17 cellular contexts compared by ENCODE assay signal in the genomic region with DNA sequence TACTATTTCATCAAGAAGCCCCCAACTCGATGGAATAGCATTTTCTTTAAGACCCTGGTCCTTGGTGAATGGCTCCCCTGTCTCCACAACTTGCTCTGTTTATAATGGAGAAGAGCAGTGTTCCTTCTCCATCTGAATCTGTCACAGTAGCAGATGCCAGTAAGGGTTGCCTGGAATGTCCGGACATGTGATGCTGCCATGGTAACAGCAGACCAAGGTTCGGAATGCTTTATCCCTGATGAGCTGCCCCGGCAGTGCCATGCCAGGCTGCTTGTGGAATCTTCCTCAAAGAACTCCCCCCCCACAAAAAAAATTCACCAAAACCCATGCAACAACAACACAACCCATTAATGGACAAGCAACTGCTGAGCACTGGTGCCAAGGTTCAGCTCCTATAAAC.
"Had no signal": no experiment of that assay in that cellular context is flagged by ENCODE, and none has a peak within 500 bp of the region (broad histone marks: within the 10 kb centered on the region; RNA-seq: fewer than 3 reads in every experiment).

No MANE protein-coding gene starts in this region.

- H3K27ac ChIP-seq: gastroesophageal sphincter, heart right ventricle, skin epidermis had no signal

- H3K9me3 ChIP-seq: gastroesophageal sphincter, heart right ventricle, mucosa of descending colon had no signal

- H3K4me1 Mint-ChIP-seq: activated CD4-positive, alpha-beta memory T cell treated with anti-CD3 and anti-CD28 coated beads, Interleukin-2, amount 10 ng/mL, durations not matched to agents 7 days and 5 days; stimulated activated naive CD8-positive, alpha-beta T cell treated with anti-CD3 and anti-CD28 coated beads, Interleukin-15, amount 100 ng/mL, for 72 hours had no signal

- H3K36me3 Mint-ChIP-seq: natural killer cell, type B pancreatic cell had no signal

- DNase-seq: activated CD4-positive, alpha-beta memory T cell treated with anti-CD3 and anti-CD28 coated beads, Interleukin-2, amount 10 ng/mL, durations not matched to agents 7 days and 5 days; activated CD4-positive, alpha-beta T cell treated with anti-CD3 and anti-CD28 coated beads for 4 hours; activated effector memory CD4-positive, alpha-beta T cell treated with Interleukin-2 at 50 U/mL for 16 hours; activated naive CD4-positive, alpha-beta T cell treated with anti-CD3 and anti-CD28 coated beads, Interleukin-2, amount 50 U/mL, for 16 hours; activated T-cell treated with anti-CD3 and anti-CD28 coated beads, Interleukin-2, amount 50 U/mL, for 24 hours; central memory CD4-positive, alpha-beta T cell; effector memory CD8-positive, alpha-beta T cell; heart right ventricle; mucosa of descending colon; natural killer cell; occipital lobe; stimulated activated naive CD8-positive, alpha-beta T cell treated with anti-CD3 and anti-CD28 coated beads, Interleukin-15, amount 100 ng/mL, for 72 hours; T-helper 2 cell had no signal

- H3K27me3 ChIP-seq: gastroesophageal sphincter, heart right ventricle had no signal

- H3K27me3 Mint-ChIP-seq: activated CD4-positive, alpha-beta memory T cell treated with anti-CD3 and anti-CD28 coated beads, Interleukin-2, amount 10 ng/mL, durations not matched to agents 7 days and 5 days; activated T-cell treated with anti-CD3 and anti-CD28 coated beads, Interleukin-2, amount 50 U/mL, for 24 hours; effector memory CD8-positive, alpha-beta T cell; stimulated activated naive CD8-positive, alpha-beta T cell treated with anti-CD3 and anti-CD28 coated beads, Interleukin-15, amount 100 ng/mL, for 72 hours; type B pancreatic cell had no signal

- H3K36me3 ChIP-seq: gastroesophageal sphincter, heart right ventricle had no signal

- H3K9me3 Mint-ChIP-seq: activated CD4-positive, alpha-beta memory T cell treated with anti-CD3 and anti-CD28 coated beads, Interleukin-2, amount 10 ng/mL, durations not matched to agents 7 days and 5 days; activated T-cell treated with anti-CD3 and anti-CD28 coated beads, Interleukin-2, amount 50 U/mL, for 24 hours; stimulated activated naive CD8-positive, alpha-beta T cell treated with anti-CD3 and anti-CD28 coated beads, Interleukin-15, amount 100 ng/mL, for 72 hours had no signal

- ATAC-seq: effector memory CD8-positive, alpha-beta T cell; gastroesophageal sphincter; mucosa of descending colon; natural killer cell; stimulated activated naive CD8-positive, alpha-beta T cell treated with anti-CD3 and anti-CD28 coated beads, Interleukin-15, amount 100 ng/mL, for 72 hours had no signal

- H3K4me3 ChIP-seq: gastroesophageal sphincter, heart right ventricle, lung, mucosa of descending colon, skin epidermis had no signal

- H3K4me3 Mint-ChIP-seq: activated CD4-positive, alpha-beta memory T cell treated with anti-CD3 and anti-CD28 coated beads, Interleukin-2, amount 10 ng/mL, durations not matched to agents 7 days and 5 days; activated T-cell treated with anti-CD3 and anti-CD28 coated beads, Interleukin-2, amount 50 U/mL, for 24 hours; effector memory CD8-positive, alpha-beta T cell; natural killer cell; stimulated activated naive CD8-positive, alpha-beta T cell treated with anti-CD3 and anti-CD28 coated beads, Interleukin-15, amount 100 ng/mL, for 72 hours; type B pancreatic cell had no signal
